8 cellular contexts compared by ENCODE assay signal in genomic region chr22:40347300-40347699, GRCh38.
A peak's percentile ranks its signal among the peaks of the same experiment; 100 is the strongest.
DNase-seq lines count a peak whose midpoint lies in the region; TF ChIP-seq lines count a peak whose summit lies in the region.

No MANE protein-coding gene starts in this region.

- peaks cover 7% of the 10 kb centered on the region for H3K36me3 ChIP-seq in GM06990 (ENCODE audit: control insufficient read depth, insufficient read depth, low read length)
- H3K36me3 ChIP-seq in SK-N-MC (ENCODE audit: insufficient read depth, low read length) = peaks cover 35% of the 10 kb centered on the region

- peak overlapping the region; percentile 90; the same call in 1 of the 2 replicates for H3K27ac ChIP-seq in SK-N-MC

- H3K9ac ChIP-seq in SK-N-MC (ENCODE audit: insufficient read length) = peak overlapping the region; percentile 91

- TF ChIP-seq CTCF in GM06990 (IDR thresholded peaks at IDR 0.05; ENCODE audit: insufficient read depth, low read length, poor library complexity, severe bottlenecking) (no peak), fibroblast of mammary gland (conservative IDR thresholded peaks at IDR 0.05; ENCODE audit: control insufficient read depth, insufficient read depth, low read depth, low read length) (no peak), retinal pigment epithelial cell (conservative IDR thresholded peaks at IDR 0.05; ENCODE audit: low read depth, low read length) (no peak)

- H3K4me3 ChIP-seq in GM06990 (replicated peaks; ENCODE audit: low read depth, low read length) (peak overlapping the region; percentile 93), SK-N-MC (peak overlapping the region; percentile 95), fibroblast of mammary gland (ENCODE audit: control insufficient read depth, low read depth, low read length) (peak overlapping the region; percentile 91), retinal pigment epithelial cell (ENCODE audit: low read length) (peak overlapping the region; percentile 90)

- no peaks in the 10 kb centered on the region for H3K9me3 ChIP-seq in SK-N-MC (ENCODE audit: low read depth, low read length)

- no peaks in the 10 kb centered on the region for H3K27me3 ChIP-seq in GM06990 (replicated peaks; ENCODE audit: control insufficient read depth, insufficient read depth, low read length)

- DNase-seq in GM06990 (ENCODE audit: extremely low read depth, insufficient read length) (no peak), SK-N-MC (ENCODE audit: low read depth, low spot score) (no peak), fibroblast of mammary gland (ENCODE audit: low read depth) (no peak), retinal pigment epithelial cell (ENCODE audit: low read depth) (no peak), SKM-1 (lab: John Stamatoyannopoulos, UW; ENCODE audit: unreplicated experiment) (no peak), NCI-H446 treated with DMSO at 0.1 percent for 48 hours (lab: John Stamatoyannopoulos, UW) (no peak), NCI-H1092 (lab: John Stamatoyannopoulos, UW) (no peak)
- DNase-seq in activated CD4-positive, CD25-positive, alpha-beta regulatory T cell treated with anti-CD3 and anti-CD28 coated beads, Interleukin-2, amount 50 U/mL, for 72 hours = no peak
